Comparison of ENCODE assay signal across 3 cellular contexts in the genomic region with DNA sequence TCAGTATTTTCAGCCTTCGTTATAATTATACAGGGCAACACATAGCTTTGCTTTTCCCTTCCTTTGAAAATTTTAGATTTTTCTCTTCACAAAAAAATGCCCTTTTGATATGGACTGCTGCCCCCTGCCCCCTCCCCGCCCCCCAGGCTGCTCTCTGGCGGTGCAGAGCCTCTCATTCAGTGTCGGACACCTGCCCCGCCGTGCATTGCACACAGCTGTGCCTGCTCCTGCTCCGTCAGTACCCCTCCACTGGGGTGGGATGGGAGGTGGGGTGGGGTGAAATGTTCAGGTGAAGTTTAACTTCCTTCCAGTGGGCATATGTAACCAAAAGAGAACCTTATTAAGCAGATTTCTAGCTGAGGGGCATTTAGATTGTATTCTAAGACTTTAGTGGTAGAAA.
"Had no signal": no experiment of that assay in that cellular context is flagged by ENCODE, and none has a peak within 500 bp of the region (broad histone marks: within the 10 kb centered on the region; RNA-seq: fewer than 3 reads in every experiment).

No MANE protein-coding gene starts in this region.

- DNase-seq: GDM1, GF-D8 had no signal

- H3K4me3 ChIP-seq: GM12878 had no signal
